ENCODE assay signal across 19 cellular contexts in the genomic region with DNA sequence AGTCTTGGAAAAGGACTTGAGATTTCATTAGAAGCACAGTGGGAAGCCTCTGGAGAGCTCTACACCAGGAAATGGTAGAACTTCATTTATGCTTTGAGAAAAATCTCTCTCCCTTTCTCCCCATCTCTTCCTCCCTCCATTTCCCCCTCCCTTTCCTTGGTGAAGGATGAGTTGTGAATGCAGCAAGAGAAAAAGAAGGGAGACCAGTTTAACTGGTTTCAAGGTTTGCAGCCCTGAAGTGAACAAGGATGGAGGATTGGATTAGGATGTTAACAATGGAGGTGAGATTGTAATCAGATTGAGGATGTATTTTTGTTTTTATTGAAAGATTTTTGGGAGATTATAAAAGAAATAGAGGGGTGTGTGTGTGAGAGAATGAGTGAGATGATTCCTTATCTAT.
DNase-seq lines count a peak whose midpoint lies in the region; ATAC-seq, FAIRE-seq and TF ChIP-seq lines count a peak whose summit lies in the region.
"Had no signal": no experiment of that assay in that cellular context is flagged by ENCODE, and none has a peak within 500 bp of the region (broad histone marks: within the 10 kb centered on the region; RNA-seq: fewer than 3 reads in every experiment).

No MANE protein-coding gene starts in this region.

- peaks cover 7 to 13% of the 10 kb centered on the region in 2 donors for H3K4me1 ChIP-seq in kidney (ENCODE audit: control insufficient read depth in 1 of 2, insufficient read depth in 1 of 2, low read depth in 1 of 2, low read length in 2 of 2)

- peaks cover 7% of the 10 kb centered on the region for H3K36me3 Mint-ChIP-seq in WTC11
- H3K36me3 Mint-ChIP-seq: CD14-positive monocyte had no signal

- H3K9ac ChIP-seq in kidney (ENCODE audit: low read length in 2 of 2), result no peak overlapping the region

- H3K27ac Mint-ChIP-seq in WTC11, result peak overlapping the region; percentile 55
- H3K27ac Mint-ChIP-seq: CD14-positive monocyte had no signal

- no peak for TF ChIP-seq POLR2A in GM18505 (IDR thresholded peaks at IDR 0.05; ENCODE audit: borderline replicate concordance, extremely low read depth, insufficient read depth, insufficient read length)

- H3K4me1 Mint-ChIP-seq in WTC11, result peaks cover 46% of the 10 kb centered on the region
- H3K4me1 Mint-ChIP-seq: CD14-positive monocyte had no signal

- intact Hi-C loops in kidney (cut with DNase I), result no loop called here

- H3K4me3 Mint-ChIP-seq in WTC11, result no peak overlapping the region
- H3K4me3 Mint-ChIP-seq: CD14-positive monocyte had no signal

- H3K27ac ChIP-seq in kidney (ENCODE audit: low read depth in 2 of 2, low read length in 2 of 2) (peak overlapping the region; percentile 35 to 53), brain microvascular endothelial cell (no peak overlapping the region)
- H3K27ac ChIP-seq: SK-N-MC had no signal

- no peak for FAIRE-seq in kidney (lab: Jason Lieb, UNC)
- FAIRE-seq: RCC 7860 had no signal

- POLR2A ChIA-PET in WTC11 (lab: Charles Lee), result no interaction called here

- peaks cover 4% of the 10 kb centered on the region; the same call in 1 of the 2 replicates for H3K9me3 Mint-ChIP-seq in WTC11

- DNase-seq in NCI-H2196 (lab: John Stamatoyannopoulos, UW; ENCODE audit: unreplicated experiment), result peak; percentile 14
- no peak for DNase-seq in NCI-H2196 treated with DMSO at 0.1 percent for 48 hours (lab: John Stamatoyannopoulos, UW; ENCODE audit: unreplicated experiment)
- peak; percentile 49 for DNase-seq in HT-29 (ENCODE audit: low spot score)
- no peak for DNase-seq in WTC11 (ENCODE audit: low spot score)
- DNase-seq in kidney, result no peak
- no peak for DNase-seq in stimulated activated CD4-positive, alpha-beta T cell treated with anti-CD3 and anti-CD28 coated beads, Interleukin-4, amount 100 ng/mL, for 1 hour
- no peak for DNase-seq in brain microvascular endothelial cell
- DNase-seq: 8988T, NCI-H1105 treated with DMSO at 0.1 percent for 48 hours, NCI-H1694, NCI-H2081 treated with DMSO at 0.1 percent for 48 hours, NCI-H345, NCI-H526 treated with DMSO at 0.1 percent for 48 hours had no signal

- TF ChIP-seq CTCF in WTC11 (IDR thresholded peaks at IDR 0.05), result no peak
- no peak for TF ChIP-seq CTCF in kidney (IDR thresholded peaks at IDR 0.05; ENCODE audit: borderline replicate concordance, extremely low read depth, insufficient read depth)
- no peak for TF ChIP-seq CTCF in brain microvascular endothelial cell (IDR thresholded peaks at IDR 0.05; ENCODE audit: low read depth, low read length, missing control alignments)

- no peaks in the 10 kb centered on the region for H3K27me3 Mint-ChIP-seq in WTC11 (ENCODE audit: low read depth)

- no peaks in the 10 kb centered on the region for H3K9me3 ChIP-seq in kidney (ENCODE audit: control insufficient read depth in 1 of 2, low read length in 2 of 2)
- H3K9me3 ChIP-seq: HAP-1 had no signal

- CTCF ChIA-PET in WTC11 (lab: Charles Lee), result interaction anchor here (0.8 kb wide), 1 partner anchor 12 kb away, joined by 3 read pairs; no protein-coding TSS in a partner anchor

- no peaks in the 10 kb centered on the region for H3K36me3 ChIP-seq in kidney (ENCODE audit: control insufficient read depth in 1 of 2, insufficient read depth in 2 of 2, low read length in 2 of 2)
- no peaks in the 10 kb centered on the region for H3K36me3 ChIP-seq in brain microvascular endothelial cell (replicated peaks)
- H3K36me3 ChIP-seq: HAP-1 had no signal

- ATAC-seq in WTC11 (peak; percentile 28), GM18505 (IDR thresholded peaks at IDR 0.05; ENCODE audit: unreplicated experiment) (no peak)
- ATAC-seq: Right ventricle myocardium inferior had no signal

- in situ Hi-C loops in brain microvascular endothelial cell (cut with HindIII; ENCODE audit: low pct_ligation_motif_present, low sequenced_read_pairs), result no loop called here

- no peaks in the 10 kb centered on the region for H3K27me3 ChIP-seq in brain microvascular endothelial cell (replicated peaks)

- H3K4me3 ChIP-seq in kidney (ENCODE audit: low read length in 2 of 2) (no peak overlapping the region), brain microvascular endothelial cell (ENCODE audit: low read depth, low read length) (no peak overlapping the region)
- H3K4me3 ChIP-seq: HAP-1, SK-N-MC had no signal

TF ChIP-seq in WTC11, 78 proteins besides CTCF, POLR2A, EP300 and RAD21 (continues in another document):
- TF ChIP-seq, protein P1, sequence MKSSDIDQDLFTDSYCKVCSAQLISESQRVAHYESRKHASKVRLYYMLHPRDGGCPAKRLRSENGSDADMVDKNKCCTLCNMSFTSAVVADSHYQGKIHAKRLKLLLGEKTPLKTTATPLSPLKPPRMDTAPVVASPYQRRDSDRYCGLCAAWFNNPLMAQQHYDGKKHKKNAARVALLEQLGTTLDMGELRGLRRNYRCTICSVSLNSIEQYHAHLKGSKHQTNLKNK (CRISPR knock-in tag; IDR thresholded peaks at IDR 0.05), result no peak
- no peak for TF ChIP-seq GTF2I (CRISPR knock-in tag; conservative IDR thresholded peaks at IDR 0.05)
- TF ChIP-seq NFATC4 (CRISPR knock-in tag; IDR thresholded peaks at IDR 0.05), result no peak
- TF ChIP-seq ZNF317 (CRISPR knock-in tag; IDR thresholded peaks at IDR 0.05; ENCODE audit: borderline replicate concordance, low read depth), result no peak
- TF ChIP-seq, protein P2, sequence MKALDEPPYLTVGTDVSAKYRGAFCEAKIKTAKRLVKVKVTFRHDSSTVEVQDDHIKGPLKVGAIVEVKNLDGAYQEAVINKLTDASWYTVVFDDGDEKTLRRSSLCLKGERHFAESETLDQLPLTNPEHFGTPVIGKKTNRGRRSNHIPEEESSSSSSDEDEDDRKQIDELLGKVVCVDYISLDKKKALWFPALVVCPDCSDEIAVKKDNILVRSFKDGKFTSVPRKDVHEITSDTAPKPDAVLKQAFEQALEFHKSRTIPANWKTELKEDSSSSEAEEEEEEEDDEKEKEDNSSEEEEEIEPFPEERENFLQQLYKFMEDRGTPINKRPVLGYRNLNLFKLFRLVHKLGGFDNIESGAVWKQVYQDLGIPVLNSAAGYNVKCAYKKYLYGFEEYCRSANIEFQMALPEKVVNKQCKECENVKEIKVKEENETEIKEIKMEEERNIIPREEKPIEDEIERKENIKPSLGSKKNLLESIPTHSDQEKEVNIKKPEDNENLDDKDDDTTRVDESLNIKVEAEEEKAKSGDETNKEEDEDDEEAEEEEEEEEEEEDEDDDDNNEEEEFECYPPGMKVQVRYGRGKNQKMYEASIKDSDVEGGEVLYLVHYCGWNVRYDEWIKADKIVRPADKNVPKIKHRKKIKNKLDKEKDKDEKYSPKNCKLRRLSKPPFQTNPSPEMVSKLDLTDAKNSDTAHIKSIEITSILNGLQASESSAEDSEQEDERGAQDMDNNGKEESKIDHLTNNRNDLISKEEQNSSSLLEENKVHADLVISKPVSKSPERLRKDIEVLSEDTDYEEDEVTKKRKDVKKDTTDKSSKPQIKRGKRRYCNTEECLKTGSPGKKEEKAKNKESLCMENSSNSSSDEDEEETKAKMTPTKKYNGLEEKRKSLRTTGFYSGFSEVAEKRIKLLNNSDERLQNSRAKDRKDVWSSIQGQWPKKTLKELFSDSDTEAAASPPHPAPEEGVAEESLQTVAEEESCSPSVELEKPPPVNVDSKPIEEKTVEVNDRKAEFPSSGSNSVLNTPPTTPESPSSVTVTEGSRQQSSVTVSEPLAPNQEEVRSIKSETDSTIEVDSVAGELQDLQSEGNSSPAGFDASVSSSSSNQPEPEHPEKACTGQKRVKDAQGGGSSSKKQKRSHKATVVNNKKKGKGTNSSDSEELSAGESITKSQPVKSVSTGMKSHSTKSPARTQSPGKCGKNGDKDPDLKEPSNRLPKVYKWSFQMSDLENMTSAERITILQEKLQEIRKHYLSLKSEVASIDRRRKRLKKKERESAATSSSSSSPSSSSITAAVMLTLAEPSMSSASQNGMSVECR (CRISPR knock-in tag; IDR thresholded peaks at IDR 0.05; ENCODE audit: borderline replicate concordance), result no peak
- TF ChIP-seq, protein P3, sequence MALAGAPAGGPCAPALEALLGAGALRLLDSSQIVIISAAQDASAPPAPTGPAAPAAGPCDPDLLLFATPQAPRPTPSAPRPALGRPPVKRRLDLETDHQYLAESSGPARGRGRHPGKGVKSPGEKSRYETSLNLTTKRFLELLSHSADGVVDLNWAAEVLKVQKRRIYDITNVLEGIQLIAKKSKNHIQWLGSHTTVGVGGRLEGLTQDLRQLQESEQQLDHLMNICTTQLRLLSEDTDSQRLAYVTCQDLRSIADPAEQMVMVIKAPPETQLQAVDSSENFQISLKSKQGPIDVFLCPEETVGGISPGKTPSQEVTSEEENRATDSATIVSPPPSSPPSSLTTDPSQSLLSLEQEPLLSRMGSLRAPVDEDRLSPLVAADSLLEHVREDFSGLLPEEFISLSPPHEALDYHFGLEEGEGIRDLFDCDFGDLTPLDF (CRISPR knock-in tag; IDR thresholded peaks at IDR 0.05), result no peak
- TF ChIP-seq, protein P4, sequence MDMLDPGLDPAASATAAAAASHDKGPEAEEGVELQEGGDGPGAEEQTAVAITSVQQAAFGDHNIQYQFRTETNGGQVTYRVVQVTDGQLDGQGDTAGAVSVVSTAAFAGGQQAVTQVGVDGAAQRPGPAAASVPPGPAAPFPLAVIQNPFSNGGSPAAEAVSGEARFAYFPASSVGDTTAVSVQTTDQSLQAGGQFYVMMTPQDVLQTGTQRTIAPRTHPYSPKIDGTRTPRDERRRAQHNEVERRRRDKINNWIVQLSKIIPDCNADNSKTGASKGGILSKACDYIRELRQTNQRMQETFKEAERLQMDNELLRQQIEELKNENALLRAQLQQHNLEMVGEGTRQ (CRISPR knock-in tag; IDR thresholded peaks at IDR 0.05), result no peak
- TF ChIP-seq, protein P5, sequence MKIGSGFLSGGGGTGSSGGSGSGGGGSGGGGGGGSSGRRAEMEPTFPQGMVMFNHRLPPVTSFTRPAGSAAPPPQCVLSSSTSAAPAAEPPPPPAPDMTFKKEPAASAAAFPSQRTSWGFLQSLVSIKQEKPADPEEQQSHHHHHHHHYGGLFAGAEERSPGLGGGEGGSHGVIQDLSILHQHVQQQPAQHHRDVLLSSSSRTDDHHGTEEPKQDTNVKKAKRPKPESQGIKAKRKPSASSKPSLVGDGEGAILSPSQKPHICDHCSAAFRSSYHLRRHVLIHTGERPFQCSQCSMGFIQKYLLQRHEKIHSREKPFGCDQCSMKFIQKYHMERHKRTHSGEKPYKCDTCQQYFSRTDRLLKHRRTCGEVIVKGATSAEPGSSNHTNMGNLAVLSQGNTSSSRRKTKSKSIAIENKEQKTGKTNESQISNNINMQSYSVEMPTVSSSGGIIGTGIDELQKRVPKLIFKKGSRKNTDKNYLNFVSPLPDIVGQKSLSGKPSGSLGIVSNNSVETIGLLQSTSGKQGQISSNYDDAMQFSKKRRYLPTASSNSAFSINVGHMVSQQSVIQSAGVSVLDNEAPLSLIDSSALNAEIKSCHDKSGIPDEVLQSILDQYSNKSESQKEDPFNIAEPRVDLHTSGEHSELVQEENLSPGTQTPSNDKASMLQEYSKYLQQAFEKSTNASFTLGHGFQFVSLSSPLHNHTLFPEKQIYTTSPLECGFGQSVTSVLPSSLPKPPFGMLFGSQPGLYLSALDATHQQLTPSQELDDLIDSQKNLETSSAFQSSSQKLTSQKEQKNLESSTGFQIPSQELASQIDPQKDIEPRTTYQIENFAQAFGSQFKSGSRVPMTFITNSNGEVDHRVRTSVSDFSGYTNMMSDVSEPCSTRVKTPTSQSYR (CRISPR knock-in tag; IDR thresholded peaks at IDR 0.05), result no peak
- TF ChIP-seq JUN (CRISPR knock-in tag; IDR thresholded peaks at IDR 0.05), result no peak
- no peak for TF ChIP-seq ZNF671 (CRISPR knock-in tag; IDR thresholded peaks at IDR 0.05)

Comparison
In these comparisons a context has a peak if more than half of its experiments do, and no peak if none do; other contexts are left out.
1. DNase-seq: peak in NCI-H2196 (single experiment) and HT-29 (single experiment); none in NCI-H2196 treated with DMSO at 0.1 percent for 48 hours (single experiment), WTC11 (single experiment), kidney (single experiment), stimulated activated CD4-positive, alpha-beta T cell treated with anti-CD3 and anti-CD28 coated beads, Interleukin-4, amount 100 ng/mL, for 1 hour (single experiment) and brain microvascular endothelial cell (single experiment).